In the genomic region with DNA sequence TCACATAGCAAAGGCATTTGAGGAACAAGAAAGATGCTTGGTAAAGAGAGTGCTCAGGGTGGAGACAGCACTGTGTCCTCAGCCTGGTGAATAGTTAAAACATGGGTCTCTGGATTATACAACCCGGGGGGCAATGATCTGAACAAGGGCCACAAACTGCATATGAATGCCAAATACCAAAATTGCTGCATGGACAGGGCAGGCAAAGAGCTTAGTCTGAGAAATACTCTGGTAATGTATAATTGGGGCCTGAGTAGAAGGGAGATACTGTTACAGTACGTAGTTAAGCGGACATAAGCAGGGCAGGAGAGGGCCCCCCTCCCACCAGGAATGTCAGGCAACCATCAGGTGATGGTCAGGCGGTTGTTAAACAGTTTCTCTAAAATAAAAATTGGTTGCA, we compare ENCODE assay signal across 32 cellular contexts.
"Had no signal": no experiment of that assay in that cellular context is flagged by ENCODE, and none has a peak within 500 bp of the region (broad histone marks: within the 10 kb centered on the region; RNA-seq: fewer than 3 reads in every experiment).

No MANE protein-coding gene starts in this region.

- H3K4me1 Mint-ChIP-seq: activated naive CD8-positive, alpha-beta T cell treated with anti-CD3 and anti-CD28 coated beads, Interleukin-2, amount 10 ng/mL, durations not matched to agents 7 days and 5 days had no signal

- ATAC-seq: activated CD4-positive, alpha-beta T cell treated with anti-CD3 and anti-CD28 coated beads for 36 hours; activated CD4-positive, CD25-positive, alpha-beta regulatory T cell treated with anti-CD3 and anti-CD28 coated beads, Interleukin-2, amount 50 U/mL, for 24 hours; activated CD8-positive, alpha-beta T cell treated with anti-CD3 and anti-CD28 coated beads, Interleukin-2, amount 10 ng/mL, durations not matched to agents 7 days and 5 days; body of pancreas; Panc1 had no signal

- H3K9me3 ChIP-seq: ascending aorta, body of pancreas, breast epithelium, SJCRH30 had no signal

- H3K27me3 ChIP-seq: ascending aorta, body of pancreas, breast epithelium, SJCRH30 had no signal

- H3K27ac ChIP-seq: ascending aorta, body of pancreas, breast epithelium, SJCRH30, SK-N-MC had no signal

- H3K4me3 ChIP-seq: ascending aorta, body of pancreas, breast epithelium, SJCRH30, SK-N-MC had no signal

- H3K9me3 Mint-ChIP-seq: activated T-helper 2 cell treated with anti-CD3 and anti-CD28 coated beads, Interferon-gamma antibody, Interleukin-2, Interleukin-4, amounts not matched to agents 10 μg/mL and 5 μg/mL and 100 μg/mL, durations not matched to agents 14 hours and 24 hours and 36 hours; T-helper 2 cell treated with Interferon-gamma antibody and Interleukin-4, amounts not matched to agents 5 μg/mL and 100 μg/mL, for 36 hours had no signal

- DNase-seq: activated CD4-positive, alpha-beta T cell treated with anti-CD3 and anti-CD28 coated beads for 36 hours; activated CD4-positive, alpha-beta T cell treated with anti-CD3 and anti-CD28 coated beads, Interleukin-2, amount 10 ng/mL, durations not matched to agents 7 days and 5 days; activated CD4-positive, alpha-beta T cell treated with anti-CD3 and anti-CD28 coated beads, Interleukin-2, amount 50 U/mL, for 48 hours; activated CD8-positive, alpha-beta T cell treated with anti-CD3 and anti-CD28 coated beads, Interleukin-2, amount 10 ng/mL, durations not matched to agents 7 days and 5 days; activated gamma-delta T cell; activated naive CD4-positive, alpha-beta T cell treated with Interleukin-2 at 50 U/mL for 16 hours; activated naive CD8-positive, alpha-beta T cell treated with anti-CD3 and anti-CD28 coated beads, Interleukin-2, amount 10 ng/mL, durations not matched to agents 7 days and 5 days; activated T-cell treated with anti-CD3 and anti-CD28 coated beads, Interleukin-2, amount 50 U/mL, for 24 hours; amygdala; body of pancreas; NCI-H1092 treated with DMSO at 0.1 percent for 48 hours; NCI-H1417; NCI-H146; NCI-H187 treated with DMSO at 0.1 percent for 48 hours; NCI-H2081; NCI-H226; NCI-H446 treated with DMSO at 0.1 percent for 48 hours; NCI-H524; NCI-H69; NCI-H82; SHP77; SJCRH30 had no signal

- H3K4me3 Mint-ChIP-seq: activated CD4-positive, alpha-beta T cell treated with anti-CD3 and anti-CD28 coated beads for 36 hours; activated CD4-positive, alpha-beta T cell treated with anti-CD3 and anti-CD28 coated beads, Interleukin-2, amount 10 ng/mL, durations not matched to agents 7 days and 5 days; activated CD8-positive, alpha-beta T cell treated with anti-CD3 and anti-CD28 coated beads, Interleukin-2, amount 10 ng/mL, durations not matched to agents 7 days and 5 days; activated naive CD4-positive, alpha-beta T cell treated with anti-CD3 and anti-CD28 coated beads, Interleukin-2, amount 50 U/mL, for 24 hours; activated naive CD8-positive, alpha-beta T cell treated with anti-CD3 and anti-CD28 coated beads, Interleukin-2, amount 10 ng/mL, durations not matched to agents 7 days and 5 days; activated T-cell treated with anti-CD3 and anti-CD28 coated beads, Interleukin-2, amount 50 U/mL, for 24 hours; T-helper 1 cell treated with Interleukin-12 subunit alpha and Interleukin-12 subunit beta and Interleukin-4 antibody, amounts not matched to agents 30 μg/mL and 1 μg/mL, for 36 hours; T-helper 2 cell treated with Interferon-gamma antibody and Interleukin-4, amounts not matched to agents 5 μg/mL and 100 μg/mL, for 36 hours had no signal

- H3K36me3 ChIP-seq: ascending aorta, breast epithelium, SJCRH30 had no signal

- FAIRE-seq: TTC549 had no signal

- H3K4me1 ChIP-seq: ascending aorta, breast epithelium, SJCRH30 had no signal

- H3K27me3 Mint-ChIP-seq: activated CD4-positive, alpha-beta T cell treated with anti-CD3 and anti-CD28 coated beads for 36 hours; activated CD4-positive, alpha-beta T cell treated with anti-CD3 and anti-CD28 coated beads, Interleukin-2, amount 10 ng/mL, durations not matched to agents 7 days and 5 days; activated naive CD4-positive, alpha-beta T cell treated with anti-CD3 and anti-CD28 coated beads, Interleukin-2, amount 50 U/mL, for 24 hours; activated T-cell treated with anti-CD3 and anti-CD28 coated beads, Interleukin-2, amount 50 U/mL, for 24 hours had no signal

- H3K27ac Mint-ChIP-seq: activated CD4-positive, alpha-beta T cell treated with anti-CD3 and anti-CD28 coated beads for 36 hours; activated CD4-positive, alpha-beta T cell treated with anti-CD3 and anti-CD28 coated beads, Interleukin-2, amount 10 ng/mL, durations not matched to agents 7 days and 5 days; activated CD8-positive, alpha-beta T cell treated with anti-CD3 and anti-CD28 coated beads, Interleukin-2, amount 10 ng/mL, durations not matched to agents 7 days and 5 days; activated naive CD4-positive, alpha-beta T cell treated with anti-CD3 and anti-CD28 coated beads, Interleukin-2, amount 50 U/mL, for 24 hours; activated naive CD8-positive, alpha-beta T cell treated with anti-CD3 and anti-CD28 coated beads, Interleukin-2, amount 10 ng/mL, durations not matched to agents 7 days and 5 days; activated T-cell treated with anti-CD3 and anti-CD28 coated beads, Interleukin-2, amount 50 U/mL, for 24 hours; activated T-helper 2 cell treated with anti-CD3 and anti-CD28 coated beads, Interferon-gamma antibody, Interleukin-2, Interleukin-4, amounts not matched to agents 10 μg/mL and 5 μg/mL and 100 μg/mL, durations not matched to agents 14 hours and 24 hours and 36 hours; T-helper 1 cell treated with Interleukin-12 subunit alpha and Interleukin-12 subunit beta and Interleukin-4 antibody, amounts not matched to agents 30 μg/mL and 1 μg/mL, for 36 hours; T-helper 2 cell treated with Interferon-gamma antibody and Interleukin-4, amounts not matched to agents 5 μg/mL and 100 μg/mL, for 36 hours had no signal

- H3K36me3 Mint-ChIP-seq: activated naive CD8-positive, alpha-beta T cell treated with anti-CD3 and anti-CD28 coated beads, Interleukin-2, amount 10 ng/mL, durations not matched to agents 7 days and 5 days had no signal
